Comparison of ENCODE assay signal across 8 cellular contexts in genomic region chr16:88706965-88707871, GRCh38. TPM values are rescaled to one million over a fixed set of nuclear protein-coding genes. Genes with fewer than 3 reads are reported as not detected.
DNase-seq lines count a peak whose midpoint lies in the region; ATAC-seq and TF ChIP-seq lines count a peak whose summit lies in the region.

No MANE protein-coding gene starts in this region.

- peak overlapping the region; percentile 94 for H3K4me3 ChIP-seq in GM08714 (ENCODE audit: low read length)
- H3K4me3 ChIP-seq in OCI-LY3 (ENCODE audit: low read length): peak overlapping the region; percentile 93
- H3K4me3 ChIP-seq in epithelial cell of proximal tubule (ENCODE audit: low read depth, low read length): peak overlapping the region; percentile 99
- H3K4me3 ChIP-seq in parathyroid adenoma (ENCODE audit: low read depth, low read length): peak overlapping the region; percentile 86

- H3K79me2 ChIP-seq in OCI-LY3 (ENCODE audit: low read length): peaks cover 74% of the 10 kb centered on the region
- peaks cover 18% of the 10 kb centered on the region for H3K79me2 ChIP-seq in parathyroid adenoma

- H2AFZ ChIP-seq in OCI-LY3 (ENCODE audit: low read depth, low read length): no peak overlapping the region
- peak overlapping the region; percentile 94 for H2AFZ ChIP-seq in parathyroid adenoma

- peaks cover 13% of the 10 kb centered on the region for H3K4me1 ChIP-seq in OCI-LY3 (ENCODE audit: low read length)
- peaks cover 10% of the 10 kb centered on the region for H3K4me1 ChIP-seq in parathyroid adenoma

- TF ChIP-seq CTCF in OCI-LY3 (IDR thresholded peaks at IDR 0.05; ENCODE audit: low read depth, low read length) (no peak), epithelial cell of proximal tubule (conservative IDR thresholded peaks at IDR 0.05; ENCODE audit: low read depth, low read length) (no peak), parathyroid adenoma (IDR thresholded peaks at IDR 0.05) (no peak)

- H3K4me2 ChIP-seq in OCI-LY3 (ENCODE audit: low read length) (peak overlapping the region; percentile 84), parathyroid adenoma (ENCODE audit: low read length) (peak overlapping the region; percentile 92)

- H3K9ac ChIP-seq in OCI-LY3 (ENCODE audit: low read length) (peak overlapping the region; percentile 75), parathyroid adenoma (peak overlapping the region; percentile 64)

- DNase-seq in epithelial cell of proximal tubule (ENCODE audit: low read depth) (no peak), NCI-H1694 (lab: John Stamatoyannopoulos, UW) (no peak), NCI-H2107 (lab: John Stamatoyannopoulos, UW) (no peak)

- no peaks in the 10 kb centered on the region for H3K9me3 ChIP-seq in OCI-LY3 (ENCODE audit: insufficient read depth, low read length)
- no peaks in the 10 kb centered on the region for H3K9me3 ChIP-seq in parathyroid adenoma (ENCODE audit: control insufficient read depth, low read length)

- ATAC-seq in GM18867 (IDR thresholded peaks at IDR 0.05; ENCODE audit: unreplicated experiment): no peak
- no peak for ATAC-seq in GM18868 (IDR thresholded peaks at IDR 0.05; ENCODE audit: unreplicated experiment)

- no peaks in the 10 kb centered on the region for H4K20me1 ChIP-seq in OCI-LY3 (ENCODE audit: insufficient read depth, low read length)

- H3K27me3 ChIP-seq in OCI-LY3 (ENCODE audit: low read depth, low read length): no peaks in the 10 kb centered on the region
- no peaks in the 10 kb centered on the region for H3K27me3 ChIP-seq in parathyroid adenoma (ENCODE audit: control insufficient read depth, insufficient read depth, low read length)

- H3K36me3 ChIP-seq in OCI-LY3 (replicated peaks; ENCODE audit: low read depth, low read length) (peaks cover under 1% of the 10 kb centered on the region), parathyroid adenoma (ENCODE audit: control insufficient read depth, insufficient read depth, low read length) (no peaks in the 10 kb centered on the region)

- H3K27ac ChIP-seq in OCI-LY3 (ENCODE audit: low read length) (no peak overlapping the region), parathyroid adenoma (no peak overlapping the region)

RNA-seq across cellular contexts. Expression of gene CTU2, which starts 0.9 kb away (rescaled TPM):
- 9.3 and 26.6 TPM in 2 replicates for total RNA-seq in epithelial cell of proximal tubule

RNA-seq across cellular contexts. Expression of gene RNF166, which starts 1.0 kb away (rescaled TPM):
- total RNA-seq in epithelial cell of proximal tubule: 29.7 and 32.8 TPM in 2 replicates

RNA-seq across cellular contexts. Expression of gene SNAI3, which starts 20.9 kb away (rescaled TPM):
- 0.23 and 0.58 TPM in 2 replicates for total RNA-seq in epithelial cell of proximal tubule

RNA-seq across cellular contexts. Expression of gene MVD, which starts 44.3 kb away (rescaled TPM):
- total RNA-seq in epithelial cell of proximal tubule: 76.2 and 167 TPM in 2 replicates

RNA-seq across cellular contexts. Expression of gene CYBA, which starts 56.4 kb away (rescaled TPM):
- total RNA-seq in epithelial cell of proximal tubule: 877 and 896 TPM in 2 replicates
